Comparison of ENCODE assay signal across 22 cellular contexts in genomic region chr11:76801205-76801604, GRCh38. TPM values are rescaled to one million over a fixed set of nuclear protein-coding genes. Genes with fewer than 3 reads are reported as not detected.
DNase-seq lines count a peak whose midpoint lies in the region; ATAC-seq and TF ChIP-seq lines count a peak whose summit lies in the region.
"Had no signal": no experiment of that assay in that cellular context is flagged by ENCODE, and none has a peak within 500 bp of the region (broad histone marks: within the 10 kb centered on the region; RNA-seq: fewer than 3 reads in every experiment).

No MANE protein-coding gene starts in this region.

- TF ChIP-seq CTCF in C4-2B (conservative IDR thresholded peaks at IDR 0.05) (no peak), HEK293 (tag by site-specific recombination; IDR thresholded peaks at IDR 0.05) (no peak), prostate gland (IDR thresholded peaks at IDR 0.05) (no peak)

- H3K27me3 ChIP-seq in iPS-20b (ENCODE audit: insufficient read depth, low read length) (no peaks in the 10 kb centered on the region), prostate gland (replicated peaks; ENCODE audit: insufficient read depth) (no peaks in the 10 kb centered on the region)

- CTCF ChIA-PET in HEK293 (lab: Yijun Ruan, JAX): interaction anchor here (0.6 to 7.3 kb wide), 9 partner anchors 13 to 388 kb away, joined by 3 to 99 read pairs (median 4); no protein-coding TSS in a partner anchor

- intact Hi-C loops in prostate gland (cut with DNase I): no loop called here

- H3K9ac ChIP-seq in iPS-20b (ENCODE audit: low read depth, low read length): 0 out of 2 replicates have a peak overlapping the region, but pooled peaks have one; percentile 10
- H3K9ac ChIP-seq: GM23248, KMS-11 had no signal

- H3K36me3 ChIP-seq in HEK293 (ENCODE audit: control insufficient read depth in 2 of 2, insufficient read depth in 1 of 2, low read length in 2 of 2) (peaks cover 0 to 8% of the 10 kb centered on the region in 2 experiments; a peak in 1 of 3 replicates), iPS-20b (ENCODE audit: insufficient read depth, low read depth, low read length) (peaks cover 11% of the 10 kb centered on the region), prostate gland (no peaks in the 10 kb centered on the region)

- no peak for TF ChIP-seq POLR2A in prostate gland (IDR thresholded peaks at IDR 0.05)

- H3K4me1 ChIP-seq in HEK293 (ENCODE audit: control insufficient read depth, insufficient read depth, low read length) (0 out of 2 replicates have a peak, but pooled peaks cover 2% of the 10 kb centered on the region), iPS-20b (ENCODE audit: insufficient read depth, low read length) (peaks cover 10% of the 10 kb centered on the region; the same call in 1 of the 2 replicates), prostate gland (replicated peaks) (peaks cover 19% of the 10 kb centered on the region)

- no peak overlapping the region for H3K4me3 ChIP-seq in HEK293 (ENCODE audit: low read depth, low read length)
- no peak overlapping the region for H3K4me3 ChIP-seq in iPS-20b (ENCODE audit: low read length)
- no peak overlapping the region for H3K4me3 ChIP-seq in prostate gland
- H3K4me3 ChIP-seq: GM23248 had no signal

- peak overlapping the region; percentile 84 for H3K27ac ChIP-seq in C4-2B
- no peak overlapping the region for H3K27ac ChIP-seq in HEK293 (ENCODE audit: extremely low read depth, low read depth, low read length)
- no peak overlapping the region for H3K27ac ChIP-seq in iPS-20b (ENCODE audit: low read length)
- peak overlapping the region; percentile 25 to 67 for H3K27ac ChIP-seq in prostate gland
- H3K27ac ChIP-seq: GM23248, KMS-11, RWPE1 had no signal

- peak; percentile 3 for DNase-seq in prostate gland (ENCODE audit: low spot score)
- no peak for DNase-seq in NCI-H2171 treated with DMSO at 0.1 percent for 48 hours (lab: John Stamatoyannopoulos, UW)
- DNase-seq in stimulated activated CD4-positive, alpha-beta T cell treated with anti-CD3 and anti-CD28 coated beads, Interleukin-4, amount 100 ng/mL, for 4 hours: no peak
- DNase-seq: activated B cell treated with CpG ODN at 0.5 μM for 24 hours; activated CD8-positive, alpha-beta T cell treated with anti-CD3 and anti-CD28 coated beads, Interleukin-2, amount 10 ng/mL, durations not matched to agents 7 days and 5 days; activated T-cell treated with anti-CD3 and anti-CD28 coated beads, Interleukin-2, amount 50 U/mL, for 72 hours; CD4-positive, alpha-beta memory T cell; DND-41; effector CD8-positive, alpha-beta T cell; GM23248; left ventricle myocardium superior; NCI-H187; stimulated activated CD4-positive, alpha-beta T cell treated with anti-CD3 and anti-CD28 coated beads, Interleukin-12 subunit alpha, Interleukin-12 subunit beta, amount 100 ng/mL, for 4 hours had no signal

- ATAC-seq in HG03175 (IDR thresholded peaks at IDR 0.05; ENCODE audit: unreplicated experiment) (no peak), HG02885 (IDR thresholded peaks at IDR 0.05; ENCODE audit: poor library complexity, unreplicated experiment) (no peak)
- ATAC-seq: activated CD8-positive, alpha-beta T cell treated with anti-CD3 and anti-CD28 coated beads, Interleukin-2, amount 10 ng/mL, durations not matched to agents 7 days and 5 days; activated T-cell treated with anti-CD3 and anti-CD28 coated beads, Interleukin-2, amount 50 U/mL, for 72 hours; esophagus mucosa; left ventricle myocardium superior; SK-N-SH treated with all-trans-retinoic acid at 6 μM for 48 hours had no signal

- no peaks in the 10 kb centered on the region for H3K9me3 ChIP-seq in HEK293 (ENCODE audit: control insufficient read depth, insufficient read depth, low read depth, low read length)
- H3K9me3 ChIP-seq in iPS-20b (ENCODE audit: insufficient read depth, low read depth, low read length): no peaks in the 10 kb centered on the region
- no peaks in the 10 kb centered on the region for H3K9me3 ChIP-seq in prostate gland

- POLR2A ChIA-PET in HEK293 (lab: Yijun Ruan, JAX): interaction anchor here (1.5 kb wide), 1 partner anchor 17 kb away, joined by 3 read pairs; no protein-coding TSS in a partner anchor

- 68% methylated on average over 2 of the region's 2 CpGs for WGBS in prostate gland

TF ChIP-seq in HEK293, 187 proteins besides CTCF, POLR2A, EP300 and RAD21:
- peak; percentile 72 for TF ChIP-seq PRDM10 (tag by site-specific recombination; IDR thresholded peaks at IDR 0.05)
- no peak for TF ChIP-seq PRDM2 (tag by site-specific recombination; IDR thresholded peaks at IDR 0.05; ENCODE audit: borderline replicate concordance)

RNA-seq across cellular contexts. Expression of gene TSKU, which starts 18.0 kb away (rescaled TPM):
- 10 to 100 TPM; 71.2 to 72.8 TPM for total RNA-seq in prostate gland
- total RNA-seq: activated B cell treated with CpG ODN at 0.5 μM for 24 hours; CD4-positive, alpha-beta memory T cell had no signal

RNA-seq across cellular contexts. Expression of gene ACER3, which starts 59.5 kb away (rescaled TPM):
- 10 to 100 TPM; 11.3 to 11.9 TPM for total RNA-seq in prostate gland

Comparison
In these comparisons a context has a peak if more than half of its experiments do, and no peak if none do; other contexts are left out.
1. H3K27ac ChIP-seq: peak in C4-2B (single experiment) and prostate gland (2 of 2); none in HEK293 (single experiment) and iPS-20b (single experiment).